7 cellular contexts compared by ENCODE assay signal in the genomic region with DNA sequence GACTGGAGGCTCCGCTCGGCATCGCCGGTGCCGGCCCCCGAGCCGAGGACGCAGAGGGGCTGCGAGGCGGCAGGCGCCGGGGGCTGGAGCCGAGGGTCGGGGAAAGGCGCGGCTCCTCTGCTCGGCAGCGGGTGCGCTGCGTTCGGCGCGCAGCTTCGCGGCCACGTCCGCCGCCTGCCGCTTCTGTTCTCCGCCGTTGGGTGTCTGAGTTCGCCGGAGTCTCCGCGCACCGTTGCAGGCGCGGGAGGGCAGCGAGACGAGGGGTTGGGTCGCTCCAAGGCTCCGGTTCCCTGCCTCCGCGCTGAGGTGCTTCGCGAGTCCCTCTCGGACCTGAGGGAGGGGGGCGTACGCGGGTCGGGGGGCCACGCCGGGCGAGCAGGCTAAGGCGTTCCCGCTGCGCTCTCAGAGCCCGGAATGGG. TPM values are rescaled to one million over a fixed set of nuclear protein-coding genes. Genes with fewer than 3 reads are reported as not detected.
DNase-seq lines count a peak whose midpoint lies in the region; ATAC-seq and TF ChIP-seq lines count a peak whose summit lies in the region.

No MANE protein-coding gene starts in this region.

- no peaks in the 10 kb centered on the region for H4K20me1 ChIP-seq in Karpas-422 (ENCODE audit: insufficient read depth, low read depth, low read length)
- no peaks in the 10 kb centered on the region for H4K20me1 ChIP-seq in OCI-LY7 (ENCODE audit: insufficient read depth, low read length)

- no peaks in the 10 kb centered on the region for H3K36me3 Mint-ChIP-seq in T-helper 17 cell (ENCODE audit: low read depth)
- H3K36me3 Mint-ChIP-seq in stimulated activated naive CD8-positive, alpha-beta T cell treated with anti-CD3 and anti-CD28 coated beads, Interleukin-15, Interleukin-2, amounts not matched to agents 100 ng/mL and 50 ng/mL, for 24 hours (ENCODE audit: low read depth), result no peaks in the 10 kb centered on the region

- DNase-seq in HAP-1 (ENCODE audit: low spot score in 2 of 2), result peak; percentile 11 to 50
- peak in 1 of 3 donors; percentile 21 for DNase-seq in T-helper 17 cell
- DNase-seq in colonic mucosa, result no peak
- DNase-seq in lung (ENCODE audit: low spot score), result no peak
- no peak for DNase-seq in Karpas-422
- no peak for DNase-seq in OCI-LY7 (ENCODE audit: low spot score)

- H3K9me3 Mint-ChIP-seq in stimulated activated naive CD8-positive, alpha-beta T cell treated with anti-CD3 and anti-CD28 coated beads, Interleukin-15, Interleukin-2, amounts not matched to agents 100 ng/mL and 50 ng/mL, for 24 hours, result no peaks in the 10 kb centered on the region

- peak overlapping the region; percentile 34 for H3K27ac ChIP-seq in colonic mucosa
- H3K27ac ChIP-seq in lung (ENCODE audit: low read depth in 1 of 2, low read length in 1 of 2), result peak overlapping the region; percentile 43 to 68
- no peak overlapping the region for H3K27ac ChIP-seq in Karpas-422 (ENCODE audit: low read length)
- H3K27ac ChIP-seq in OCI-LY7 (ENCODE audit: low read depth, low read length, poor library complexity, severe bottlenecking), result no peak overlapping the region

- POLR2A ChIA-PET in OCI-LY7 (lab: Charles Lee), result no interaction called here

- H3K4me3 ChIP-seq in HAP-1, result peak overlapping the region; percentile 61
- H3K4me3 ChIP-seq in colonic mucosa, result peak overlapping the region; percentile 77
- peak overlapping the region; percentile 65 for H3K4me3 ChIP-seq in lung
- H3K4me3 ChIP-seq in Karpas-422 (ENCODE audit: low read length), result no peak overlapping the region
- no peak overlapping the region for H3K4me3 ChIP-seq in OCI-LY7 (ENCODE audit: low read depth, low read length, poor library complexity, severe bottlenecking)

- H2AFZ ChIP-seq in Karpas-422 (ENCODE audit: low read length) (no peak overlapping the region), OCI-LY7 (ENCODE audit: low read length) (no peak overlapping the region)

- H3K27ac Mint-ChIP-seq in T-helper 17 cell, result no peak overlapping the region
- no peak overlapping the region for H3K27ac Mint-ChIP-seq in stimulated activated naive CD8-positive, alpha-beta T cell treated with anti-CD3 and anti-CD28 coated beads, Interleukin-15, Interleukin-2, amounts not matched to agents 100 ng/mL and 50 ng/mL, for 24 hours

- TF ChIP-seq CTCF in colonic mucosa (IDR thresholded peaks at IDR 0.05), result no peak
- TF ChIP-seq CTCF in lung (IDR thresholded peaks at IDR 0.05; ENCODE audit: control extremely low read depth, extremely low read depth), result no peak
- TF ChIP-seq CTCF in OCI-LY7 (conservative IDR thresholded peaks at IDR 0.05; ENCODE audit: low read length), result no peak

- BruUV-seq in OCI-LY7 (replicated peaks; lab: Mats Ljungman, UMichigan), result no TSS peak

- WGBS in lung, 2 donors, result 0% methylated on average over 36 to 58 of the region's 58 CpGs

- ATAC-seq in T-helper 17 cell, result peak; percentile 58
- no peak for ATAC-seq in lung (ENCODE audit: insufficient read depth, low FRiP score)

- H3K36me3 ChIP-seq in HAP-1 (replicated peaks), result no peaks in the 10 kb centered on the region
- H3K36me3 ChIP-seq in colonic mucosa, result no peaks in the 10 kb centered on the region
- peaks cover 0 to 2% of the 10 kb centered on the region in 2 donors for H3K36me3 ChIP-seq in lung (ENCODE audit: control insufficient read depth in 2 of 2, insufficient read depth in 2 of 2, low read length in 2 of 2)
- no peaks in the 10 kb centered on the region for H3K36me3 ChIP-seq in Karpas-422 (ENCODE audit: insufficient read depth, low read length)
- H3K36me3 ChIP-seq in OCI-LY7 (ENCODE audit: insufficient read depth, low read length), result no peaks in the 10 kb centered on the region

- H3K4me1 Mint-ChIP-seq in T-helper 17 cell, result peaks cover 20% of the 10 kb centered on the region
- peaks cover 16% of the 10 kb centered on the region for H3K4me1 Mint-ChIP-seq in stimulated activated naive CD8-positive, alpha-beta T cell treated with anti-CD3 and anti-CD28 coated beads, Interleukin-15, Interleukin-2, amounts not matched to agents 100 ng/mL and 50 ng/mL, for 24 hours (ENCODE audit: low read depth)

- no peaks in the 10 kb centered on the region for H3K9me3 ChIP-seq in HAP-1
- H3K9me3 ChIP-seq in T-helper 17 cell (ENCODE audit: control insufficient read depth, low read length, poor library complexity, severe bottlenecking), result no peaks in the 10 kb centered on the region
- no peaks in the 10 kb centered on the region for H3K9me3 ChIP-seq in colonic mucosa
- peaks cover 0 to 3% of the 10 kb centered on the region in 2 donors for H3K9me3 ChIP-seq in lung (ENCODE audit: control insufficient read depth in 2 of 2, insufficient read depth in 1 of 2, low read length in 1 of 2)
- no peaks in the 10 kb centered on the region for H3K9me3 ChIP-seq in Karpas-422 (ENCODE audit: low read length)
- H3K9me3 ChIP-seq in OCI-LY7 (ENCODE audit: low read length), result no peaks in the 10 kb centered on the region

- H3K79me2 ChIP-seq in Karpas-422 (ENCODE audit: low read length) (no peaks in the 10 kb centered on the region), OCI-LY7 (ENCODE audit: insufficient read depth, low read depth, low read length) (no peaks in the 10 kb centered on the region)

- CTCF ChIA-PET in OCI-LY7 (lab: Charles Lee; ENCODE audit: unreplicated experiment), result no interaction called here

- no peaks in the 10 kb centered on the region for H3K27me3 ChIP-seq in HAP-1 (ENCODE audit: low read depth)
- peaks cover 40% of the 10 kb centered on the region for H3K27me3 ChIP-seq in colonic mucosa
- H3K27me3 ChIP-seq in lung (ENCODE audit: control insufficient read depth, insufficient read depth), result no peaks in the 10 kb centered on the region
- no peaks in the 10 kb centered on the region for H3K27me3 ChIP-seq in Karpas-422 (ENCODE audit: low read length)

- peak overlapping the region; percentile 86 for H3K4me3 Mint-ChIP-seq in T-helper 17 cell
- peak overlapping the region; percentile 71 for H3K4me3 Mint-ChIP-seq in stimulated activated naive CD8-positive, alpha-beta T cell treated with anti-CD3 and anti-CD28 coated beads, Interleukin-15, Interleukin-2, amounts not matched to agents 100 ng/mL and 50 ng/mL, for 24 hours

- no peak overlapping the region for H3K4me2 ChIP-seq in Karpas-422 (ENCODE audit: low read depth, low read length, poor library complexity, severe bottlenecking)
- no peak overlapping the region for H3K4me2 ChIP-seq in OCI-LY7 (ENCODE audit: low read length)

- intact Hi-C loops in colonic mucosa (cut with DNase I) (loop anchor here (5.0 kb wide), 1 partner anchor 1044 kb away; no protein-coding TSS in a partner anchor), OCI-LY7 (cut with micrococcal nuclease; ENCODE audit: unreplicated experiment) (no loop called here)

- H3K4me1 ChIP-seq in HAP-1 (peaks cover 4% of the 10 kb centered on the region), colonic mucosa (peaks cover 6% of the 10 kb centered on the region), lung (ENCODE audit: control insufficient read depth in 2 of 2, insufficient read depth in 2 of 2, low read length in 2 of 2) (peaks cover 0 to 15% of the 10 kb centered on the region in 2 donors), Karpas-422 (ENCODE audit: low read length) (no peaks in the 10 kb centered on the region), OCI-LY7 (ENCODE audit: insufficient read depth, low read length, poor library complexity, severe bottlenecking) (no peaks in the 10 kb centered on the region)

- in situ Hi-C loops in HAP-1 (cut with MboI; ENCODE audit: low sequenced_read_pairs), result loop anchor here (10.0 kb wide), 1 partner anchor 1046 kb away; no protein-coding TSS in a partner anchor

- H3K27me3 Mint-ChIP-seq in T-helper 17 cell, result peaks cover 17% of the 10 kb centered on the region
- H3K27me3 Mint-ChIP-seq in stimulated activated naive CD8-positive, alpha-beta T cell treated with anti-CD3 and anti-CD28 coated beads, Interleukin-15, Interleukin-2, amounts not matched to agents 100 ng/mL and 50 ng/mL, for 24 hours, result peaks cover 29% of the 10 kb centered on the region

- H3K9ac ChIP-seq in colonic mucosa (ENCODE audit: low read depth in 2 of 2, low read length in 2 of 2), result no peak overlapping the region
- no peak overlapping the region for H3K9ac ChIP-seq in Karpas-422 (ENCODE audit: low read length)

- no peaks in the 10 kb centered on the region for H3K9me2 ChIP-seq in Karpas-422 (replicated peaks; ENCODE audit: insufficient read depth, low read length)
- H3K9me2 ChIP-seq in OCI-LY7 (ENCODE audit: insufficient read depth, low read length), result no peaks in the 10 kb centered on the region

RNA-seq across cellular contexts. Expression of gene MN1, which starts 0.3 kb away (rescaled TPM):
- total RNA-seq in T-helper 17 cell (under 1 TPM; 0.40 to 0.42 TPM), colonic mucosa (1 to 10 TPM in 1 of 2 donors, under 1 TPM in 1; 0.67 to 1.5 TPM), lung (1 to 10 TPM; 4.7 to 6.5 TPM), OCI-LY7 (2022) (not detected in 2 replicates)
- polyA plus RNA-seq in lung, result 1 to 10 TPM; 2.4 to 2.5 TPM
- 0.07 TPM in 1 of 2 replicates, not detected in the other for total RNA-seq in Karpas-422 (2014; rRNA removed; shearing (Covaris generic); ENCODE audit: low replicate concordance)
- 0.47 TPM in 1 of 2 replicates, not detected in the other for total RNA-seq in OCI-LY7 (2014; rRNA removed; shearing (Covaris generic))

Comparison
In these comparisons a context has a peak if more than half of its experiments do, and no peak if none do; other contexts are left out.
1. DNase-seq: peak in HAP-1 (2 of 2); none in colonic mucosa (single experiment), lung (single experiment), Karpas-422 (single experiment) and OCI-LY7 (single experiment).
2. H3K4me3 ChIP-seq: peak in HAP-1 (single experiment), colonic mucosa (single experiment) and lung (single experiment); none in Karpas-422 (single experiment) and OCI-LY7 (single experiment).
3. H3K27ac ChIP-seq: peak in colonic mucosa (single experiment) and lung (2 of 2); none in Karpas-422 (single experiment) and OCI-LY7 (single experiment).